In the genomic region with DNA sequence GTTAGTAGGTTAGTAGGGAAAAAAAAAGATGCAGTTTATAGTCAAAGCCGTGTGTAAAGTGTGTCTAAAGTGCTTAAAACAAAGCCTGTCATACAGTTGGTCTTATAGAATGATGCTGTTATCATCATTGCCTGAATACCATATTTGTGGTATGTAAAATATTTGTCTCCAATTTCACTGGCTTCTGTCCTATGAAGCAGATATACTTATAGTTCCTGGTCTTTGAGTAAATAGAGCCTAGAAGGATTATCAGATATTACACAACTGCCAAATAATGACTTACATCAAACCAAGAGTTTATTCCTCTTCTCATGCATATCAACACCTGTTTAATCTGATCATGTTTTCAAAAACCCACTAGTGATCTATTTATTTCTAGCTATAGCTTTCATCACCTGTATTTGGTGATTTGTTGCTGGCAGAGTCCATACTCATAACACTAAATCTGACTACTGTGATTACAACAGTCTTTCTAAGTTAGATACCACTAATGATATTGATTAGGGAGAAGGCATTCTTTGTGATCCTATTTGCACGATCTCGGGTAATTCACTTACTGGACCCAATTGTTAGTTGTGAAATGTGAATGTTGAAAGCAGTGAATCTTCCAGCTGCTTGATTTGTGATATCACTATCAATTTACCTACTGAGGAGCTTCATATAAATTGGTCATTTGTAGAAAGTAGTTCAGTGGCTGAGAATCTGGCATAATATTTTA, we compare ENCODE assay signal across 17 cellular contexts.
DNase-seq lines count a peak whose midpoint lies in the region; ATAC-seq and FAIRE-seq lines count a peak whose summit lies in the region.
"Had no signal": no experiment of that assay in that cellular context is flagged by ENCODE, and none has a peak within 500 bp of the region (broad histone marks: within the 10 kb centered on the region; RNA-seq: fewer than 3 reads in every experiment).

No MANE protein-coding gene starts in this region.

- DNase-seq in EH (ENCODE audit: low read depth) (peak; percentile 33), HTR-8/SVneo (ENCODE audit: insufficient read length, low spot score) (peak; percentile 3), dedifferentiated amniotic fluid mesenchymal stem cell (ENCODE audit: extremely low spot score) (peak; percentile 30), left lobe of liver (ENCODE audit: low spot score) (no peak), sciatic nerve (ENCODE audit: low spot score) (no peak), NCI-H69 (lab: John Stamatoyannopoulos, UW) (no peak), T1000 (lab: John Stamatoyannopoulos, UW) (no peak)
- DNase-seq: Calu3; CD8-positive, alpha-beta T cell; KBM-7; NCI-H1105; NCI-H1694 treated with DMSO at 0.1 percent for 48 hours; NCI-H2227 treated with DMSO at 0.1 percent for 48 hours; NCI-H510A treated with DMSO at 0.1 percent for 48 hours; SJCRH30; SW 1271 had no signal

- ATAC-seq in left lobe of liver = peak; percentile 36
- ATAC-seq in sciatic nerve = no peak
- ATAC-seq in HG03571 (IDR thresholded peaks at IDR 0.05; ENCODE audit: unreplicated experiment) = no peak
- ATAC-seq: CD8-positive, alpha-beta T cell had no signal

- peak; percentile 57 for FAIRE-seq in HTR-8/SVneo (lab: Jason Lieb, UNC)

- intact Hi-C loops in sciatic nerve (cut with DNase I) = no loop called here

Comparison
In these comparisons a context has a peak if more than half of its experiments do, and no peak if none do; other contexts are left out.
1. DNase-seq: peak in EH (single experiment), HTR-8/SVneo (single experiment) and dedifferentiated amniotic fluid mesenchymal stem cell (single experiment); none in left lobe of liver (single experiment), sciatic nerve (single experiment), NCI-H69 (single experiment) and T1000 (single experiment).